ENCODE assay signal across 8 cellular contexts in genomic region chr7:157273208-157274202, GRCh38.
DNase-seq lines count a peak whose midpoint lies in the region; ATAC-seq and TF ChIP-seq lines count a peak whose summit lies in the region.

No MANE protein-coding gene starts in this region.

- no peaks in the 10 kb centered on the region for H3K27me3 ChIP-seq in A673 (replicated peaks; ENCODE audit: insufficient read depth, low read depth, low read length, poor library complexity)
- H3K27me3 ChIP-seq in right lobe of liver = no peaks in the 10 kb centered on the region

- TF ChIP-seq CTCF in A673 (conservative IDR thresholded peaks at IDR 0.05; ENCODE audit: low read depth, low read length) = peak; percentile 94
- peak; percentile 98 for TF ChIP-seq CTCF in coronary artery (IDR thresholded peaks at IDR 0.05)
- TF ChIP-seq CTCF in right lobe of liver (IDR thresholded peaks at IDR 0.05) = peak; percentile 98 to 100 (median 100)

- intact Hi-C loops in A673 (cut with micrococcal nuclease; ENCODE audit: unreplicated experiment) (loop anchor here (5.0 kb wide), 1 partner anchor 301 kb away; no protein-coding TSS in a partner anchor), right lobe of liver (cut with DNase I) (loop anchor here in 1 of 2 donors (10.0 kb wide), 1 partner anchor 299 kb away; no protein-coding TSS in a partner anchor)
- intact Hi-C loops in activated CD4-positive, alpha-beta T cell treated with anti-CD3 and anti-CD28 coated beads for 36 hours (cut with DNase I, micrococcal nuclease) = loop anchor here in 1 of 2 experiments (1.0 to 10.0 kb wide), 4 partner anchors 67 to 1469 kb away; no protein-coding TSS in a partner anchor

- 32% methylated on average over 12 of the region's 27 CpGs for WGBS in right lobe of liver (ENCODE audit: insufficient coverage, low coverage, low lambda C conversion rate, missing lambda C conversion rate)

- no peak overlapping the region for H3K4me3 ChIP-seq in A673 (ENCODE audit: low read depth, low read length, poor library complexity, severe bottlenecking)
- H3K4me3 ChIP-seq in coronary artery = no peak overlapping the region
- H3K4me3 ChIP-seq in right lobe of liver = no peak overlapping the region

- peaks cover 9% of the 10 kb centered on the region for H3K4me1 ChIP-seq in A673 (ENCODE audit: insufficient read depth, low read length, poor library complexity, severe bottlenecking)
- peaks cover 0 to 24% (median 7%) of the 10 kb centered on the region in 4 donors for H3K4me1 ChIP-seq in right lobe of liver

- peaks cover 18% of the 10 kb centered on the region for H3K4me1 Mint-ChIP-seq in activated CD4-positive, alpha-beta T cell treated with anti-CD3 and anti-CD28 coated beads for 36 hours

- no TSS peak for BruUV-seq in A673 (replicated peaks; lab: Mats Ljungman, UMichigan)

- H3K27me3 Mint-ChIP-seq in activated CD4-positive, alpha-beta T cell treated with anti-CD3 and anti-CD28 coated beads for 36 hours = peaks cover 2% of the 10 kb centered on the region

- DNase-seq in A673 (ENCODE audit: low spot score) = peak; percentile 62
- DNase-seq in NCI-H2171 treated with DMSO at 0.1 percent for 48 hours (lab: John Stamatoyannopoulos, UW) = peak; percentile 35
- peak; percentile 81 for DNase-seq in activated CD4-positive, alpha-beta T cell treated with anti-CD3 and anti-CD28 coated beads for 36 hours
- DNase-seq in coronary artery (ENCODE audit: low spot score) = no peak
- DNase-seq in right lobe of liver = peak; percentile 79 to 85 (median 81)
- DNase-seq in stimulated activated CD4-positive, alpha-beta T cell treated with anti-CD3 and anti-CD28 coated beads, TNF-alpha, amount 100 ng/mL, for 4 hours (ENCODE audit: low read depth in 3 of 3) = peak; percentile 41 to 45 (median 45)

- H3K27ac ChIP-seq in A673 (ENCODE audit: low read depth, low read length, poor library complexity, severe bottlenecking) (no peak overlapping the region), coronary artery (peak overlapping the region; percentile 90 to 91), right lobe of liver (peak overlapping the region; percentile 85 to 95 (median 88))

- H3K36me3 Mint-ChIP-seq in activated CD4-positive, alpha-beta T cell treated with anti-CD3 and anti-CD28 coated beads for 36 hours (ENCODE audit: low read depth) = peaks cover 15% of the 10 kb centered on the region

- H3K36me3 ChIP-seq in A673 (ENCODE audit: insufficient read depth, low read length, poor library complexity, severe bottlenecking) (peaks cover 4% of the 10 kb centered on the region), right lobe of liver (peaks cover 0 to 16% (median 2%) of the 10 kb centered on the region in 4 donors)

- ATAC-seq in GM18498 (IDR thresholded peaks at IDR 0.05; ENCODE audit: unreplicated experiment) (peak; percentile 84), HG02973 (IDR thresholded peaks at IDR 0.05; ENCODE audit: unreplicated experiment) (peak; percentile 67), right lobe of liver (peak; percentile 84 to 89 (median 86))
- ATAC-seq in activated CD4-positive, alpha-beta T cell treated with anti-CD3 and anti-CD28 coated beads for 36 hours = peak; percentile 84

- no peaks in the 10 kb centered on the region for H3K9me3 Mint-ChIP-seq in activated CD4-positive, alpha-beta T cell treated with anti-CD3 and anti-CD28 coated beads for 36 hours (ENCODE audit: low read depth)

- no peak overlapping the region for H3K4me3 Mint-ChIP-seq in activated CD4-positive, alpha-beta T cell treated with anti-CD3 and anti-CD28 coated beads for 36 hours

- H3K9me3 ChIP-seq in A673 (ENCODE audit: low read depth, low read length, poor library complexity, severe bottlenecking) = no peaks in the 10 kb centered on the region
- H3K9me3 ChIP-seq in right lobe of liver = no peaks in the 10 kb centered on the region

- H3K27ac Mint-ChIP-seq in activated CD4-positive, alpha-beta T cell treated with anti-CD3 and anti-CD28 coated beads for 36 hours = no peak overlapping the region

- no peak for TF ChIP-seq POLR2A in right lobe of liver (IDR thresholded peaks at IDR 0.05)

- POLR2A ChIA-PET in A673 (lab: Charles Lee; ENCODE audit: low non-redundant PET) = no interaction called here
- POLR2A ChIA-PET in activated CD4-positive, alpha-beta T cell treated with anti-CD3 and anti-CD28 coated beads for 36 hours (lab: Charles Lee) = no interaction called here

- CTCF ChIA-PET in A673 (lab: Charles Lee) = no interaction called here
- CTCF ChIA-PET in activated CD4-positive, alpha-beta T cell treated with anti-CD3 and anti-CD28 coated beads for 36 hours (lab: Charles Lee) = interaction anchor here (0.6 to 1.6 kb wide), 12 partner anchors 8 to 84 kb away, joined by 3 to 7 read pairs (median 4); no protein-coding TSS in a partner anchor
